Comparison of ENCODE assay signal across 1 cellular context in genomic region chr1:224114787-224115175, GRCh38.
TF ChIP-seq lines count a peak whose summit lies in the region.

No MANE protein-coding gene starts in this region.

TF ChIP-seq in H1, 55 proteins besides CTCF, POLR2A, EP300 and RAD21 (continued from another document):
- no peak for TF ChIP-seq E2F6 (IDR thresholded peaks at IDR 0.05)
- TF ChIP-seq POU5F1 (IDR thresholded peaks at IDR 0.05; ENCODE audit: low read depth, low read length): no peak
- no peak for TF ChIP-seq SIRT6 (IDR thresholded peaks at IDR 0.05; ENCODE audit: low read length)
- no peak for TF ChIP-seq GTF2F1 (IDR thresholded peaks at IDR 0.05; ENCODE audit: borderline replicate concordance, low read depth, low read length)
- no peak for TF ChIP-seq KDM5A (IDR thresholded peaks at IDR 0.05; ENCODE audit: low read length)
- no peak for TF ChIP-seq GABPA (IDR thresholded peaks at IDR 0.05; ENCODE audit: borderline replicate concordance, insufficient read depth, low read length)
- TF ChIP-seq SUZ12 (IDR thresholded peaks at IDR 0.05; ENCODE audit: low read length): no peak
- no peak for TF ChIP-seq HDAC2 (IDR thresholded peaks at IDR 0.05; ENCODE audit: borderline replicate concordance in 1 of 2, low read depth in 2 of 2, low read length in 2 of 2)
- TF ChIP-seq FOSL1 (IDR thresholded peaks at IDR 0.05; ENCODE audit: insufficient read depth, low read depth, low read length): no peak
